Comparison of ENCODE assay signal across 28 cellular contexts in the genomic region with DNA sequence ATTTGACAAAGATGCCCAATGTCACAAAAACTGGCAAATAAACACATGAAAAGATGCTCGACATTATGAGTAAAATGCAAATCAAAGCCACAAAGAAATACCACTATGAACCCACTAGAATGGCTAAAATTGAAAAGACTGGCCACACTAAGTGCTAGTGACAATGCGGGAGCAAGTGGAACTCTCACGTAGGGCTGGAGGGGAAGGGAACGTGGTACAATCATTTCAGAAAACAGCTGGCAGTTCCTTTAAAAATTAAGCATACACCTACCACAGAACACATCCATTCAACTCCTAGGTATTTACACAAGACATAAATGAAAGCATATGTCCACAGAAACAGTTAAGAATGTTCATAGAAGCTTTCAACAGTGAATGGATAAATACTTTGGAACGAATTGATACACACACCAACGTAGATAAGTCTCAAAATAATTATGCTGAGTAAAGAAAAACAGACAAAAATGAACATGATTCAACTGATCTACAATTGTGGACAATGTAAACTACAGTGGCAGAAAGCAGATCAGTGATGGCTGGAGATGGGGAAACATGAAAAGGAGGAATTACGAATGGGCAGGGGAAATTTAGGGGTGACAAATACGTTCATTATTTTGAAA.
"Had no signal": no experiment of that assay in that cellular context is flagged by ENCODE, and none has a peak within 500 bp of the region (broad histone marks: within the 10 kb centered on the region; RNA-seq: fewer than 3 reads in every experiment).

No MANE protein-coding gene starts in this region.

- DNase-seq: activated CD4-positive, alpha-beta memory T cell treated with anti-CD3 and anti-CD28 coated beads for 36 hours; activated CD4-positive, alpha-beta T cell treated with anti-CD3 and anti-CD28 coated beads, Interleukin-2, amount 50 U/mL, for 1 hour; activated CD8-positive, alpha-beta memory T cell treated with anti-CD3 and anti-CD28 coated beads, Interleukin-2, amount 50 U/mL, for 4 hours; activated gamma-delta T cell treated with Interleukin-2 at 50 U/mL for 16 hours; activated naive CD4-positive, alpha-beta T cell treated with anti-CD3 and anti-CD28 coated beads, Interleukin-2, amount 10 ng/mL, durations not matched to agents 7 days and 5 days; activated naive CD8-positive, alpha-beta T cell treated with anti-CD3 and anti-CD28 coated beads, Interleukin-2, amount 50 U/mL, for 24 hours; activated T-cell treated with anti-CD3 and anti-CD28 coated beads for 4 hours; activated T-cell treated with anti-CD3 and anti-CD28 coated beads, Interleukin-2, amount 50 U/mL, for 4 hours; anterior cingulate cortex; caudate nucleus; cerebellar nuclear complex; MM.1S; MV-4-11; NCI-H1092; NCI-H1436 treated with DMSO at 0.1 percent for 48 hours; NCI-H1694 treated with DMSO at 0.1 percent for 48 hours; NCI-H2029; NCI-H345; NCI-H524 treated with DMSO at 0.1 percent for 48 hours; NK-92 treated with Interleukin-12 subunit alpha and Interleukin-12 subunit beta, amount 100 ng/mL, for 24 hours; PC-9; Right ventricle myocardium superior had no signal

- H3K27ac ChIP-seq: KMS-11, PC-9 had no signal

- H3K4me1 Mint-ChIP-seq: activated naive CD8-positive, alpha-beta T cell treated with anti-CD3 and anti-CD28 coated beads, Interleukin-2, amount 50 U/mL, for 24 hours; brain had no signal

- H3K36me3 Mint-ChIP-seq: activated naive CD4-positive, alpha-beta T cell treated with anti-CD3 and anti-CD28 coated beads, Interleukin-2, amount 10 ng/mL, durations not matched to agents 7 days and 5 days had no signal

- H3K27ac Mint-ChIP-seq: activated CD4-positive, alpha-beta memory T cell treated with anti-CD3 and anti-CD28 coated beads for 36 hours; activated naive CD4-positive, alpha-beta T cell treated with anti-CD3 and anti-CD28 coated beads, Interleukin-2, amount 10 ng/mL, durations not matched to agents 7 days and 5 days; activated naive CD8-positive, alpha-beta T cell; activated naive CD8-positive, alpha-beta T cell treated with anti-CD3 and anti-CD28 coated beads, Interleukin-2, amount 50 U/mL, for 24 hours; activated T-helper 1 cell treated with anti-CD3 and anti-CD28 coated beads, Interleukin-12 subunit alpha, Interleukin-12 subunit beta, Interleukin-2, Interleukin-4 antibody, amounts not matched to agents 30 ng/mL and 10 ng/mL and 1 ng/mL, durations not matched to agents 14 hours and 24 hours and 36 hours; brain; T-helper 1 cell treated with Interleukin-12 subunit alpha and Interleukin-12 subunit beta and Interleukin-4 antibody, amounts not matched to agents 30 μg/mL and 1 μg/mL, for 36 hours; T-helper 2 cell treated with Interferon-gamma antibody and Interleukin-4, amounts not matched to agents 5 μg/mL and 100 μg/mL, for 36 hours had no signal

- H3K9ac ChIP-seq: KMS-11 had no signal

- H3K4me3 Mint-ChIP-seq: activated CD4-positive, alpha-beta memory T cell treated with anti-CD3 and anti-CD28 coated beads for 36 hours; activated naive CD4-positive, alpha-beta T cell treated with anti-CD3 and anti-CD28 coated beads, Interleukin-2, amount 10 ng/mL, durations not matched to agents 7 days and 5 days; activated naive CD8-positive, alpha-beta T cell; activated naive CD8-positive, alpha-beta T cell treated with anti-CD3 and anti-CD28 coated beads, Interleukin-2, amount 50 U/mL, for 24 hours; activated T-cell treated with anti-CD3 and anti-CD28 coated beads, Interleukin-2, amount 50 U/mL, for 4 hours; activated T-helper 1 cell treated with anti-CD3 and anti-CD28 coated beads, Interleukin-12 subunit alpha, Interleukin-12 subunit beta, Interleukin-2, Interleukin-4 antibody, amounts not matched to agents 30 ng/mL and 10 ng/mL and 1 ng/mL, durations not matched to agents 14 hours and 24 hours and 36 hours; brain; T-helper 1 cell treated with Interleukin-12 subunit alpha and Interleukin-12 subunit beta and Interleukin-4 antibody, amounts not matched to agents 30 μg/mL and 1 μg/mL, for 36 hours; T-helper 2 cell treated with Interferon-gamma antibody and Interleukin-4, amounts not matched to agents 5 μg/mL and 100 μg/mL, for 36 hours had no signal

- H3K4me3 ChIP-seq: PC-9 had no signal

- H3K27me3 Mint-ChIP-seq: activated CD4-positive, alpha-beta memory T cell treated with anti-CD3 and anti-CD28 coated beads for 36 hours; activated naive CD8-positive, alpha-beta T cell; activated naive CD8-positive, alpha-beta T cell treated with anti-CD3 and anti-CD28 coated beads, Interleukin-2, amount 50 U/mL, for 24 hours had no signal

- ATAC-seq: activated naive CD8-positive, alpha-beta T cell treated with anti-CD3 and anti-CD28 coated beads, Interleukin-2, amount 50 U/mL, for 24 hours; activated T-cell treated with anti-CD3 and anti-CD28 coated beads, Interleukin-2, amount 50 U/mL, for 4 hours had no signal
